Comparison of ENCODE assay signal across 1 cellular context in the genomic region with DNA sequence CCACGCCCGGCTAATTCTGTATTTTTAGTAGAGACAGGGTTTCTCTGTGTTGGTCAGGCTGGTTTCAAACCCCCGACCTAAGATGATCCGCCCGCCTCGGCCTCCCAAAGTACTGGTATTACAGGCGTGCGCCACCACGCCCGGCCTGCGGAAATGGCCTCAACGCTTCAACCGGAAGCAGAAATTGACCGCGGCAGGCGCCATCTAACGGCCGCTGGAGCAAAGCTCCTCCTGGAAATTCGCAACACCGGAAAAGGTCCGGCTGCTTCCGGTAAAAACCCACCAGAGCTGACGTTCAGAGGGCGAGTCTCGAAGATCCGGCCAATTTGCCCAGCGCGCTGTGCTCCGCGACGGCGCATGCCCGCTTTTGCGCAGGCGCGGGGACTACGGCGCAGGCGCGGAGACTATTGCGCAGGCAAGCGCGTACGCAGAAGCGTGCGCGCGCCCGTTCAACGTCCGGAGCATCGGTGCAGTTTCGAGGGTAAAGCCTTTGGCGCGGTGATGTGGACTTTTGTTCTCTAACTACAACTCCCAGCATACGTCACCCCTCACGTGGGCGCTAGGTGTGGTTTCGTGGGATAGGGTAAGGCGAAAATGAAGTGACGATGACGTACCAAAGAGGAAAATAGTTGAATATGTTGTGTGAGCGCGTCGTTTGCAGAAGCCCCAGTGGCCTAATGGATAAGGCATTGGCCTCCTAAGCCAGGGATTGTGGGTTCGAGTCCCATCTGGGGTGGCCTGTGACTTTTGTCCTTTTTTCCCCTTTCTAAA.
TF ChIP-seq lines count a peak whose summit lies in the region.

No MANE protein-coding gene starts in this region.

TF ChIP-seq in GM23338, 12 proteins besides CTCF, POLR2A, EP300 and RAD21:
- TF ChIP-seq NANOG (IDR thresholded peaks at IDR 0.05; ENCODE audit: borderline replicate concordance) (no peak), EZH2 (IDR thresholded peaks at IDR 0.05; ENCODE audit: low read depth, unreplicated experiment) (no peak), POLR2AphosphoS5 (IDR thresholded peaks at IDR 0.05; ENCODE audit: low read depth) (peak; percentile 84), JUNB (IDR thresholded peaks at IDR 0.05; ENCODE audit: unreplicated experiment) (no peak), STAT1 (IDR thresholded peaks at IDR 0.05; ENCODE audit: unreplicated experiment) (no peak), ZNF331 (CRISPR knock-in tag; IDR thresholded peaks at IDR 0.05; ENCODE audit: low read depth) (0 out of 2 replicates have a peak, but pooled peaks have one; percentile 11), ZNF114 (CRISPR knock-in tag; IDR thresholded peaks at IDR 0.05) (no peak), EZH2phosphoT487 (IDR thresholded peaks at IDR 0.05; ENCODE audit: unreplicated experiment) (no peak), CREB1 (CRISPR knock-in tag; IDR thresholded peaks at IDR 0.05; ENCODE audit: low read depth) (peak; percentile 96)
- TF ChIP-seq, protein P1, sequence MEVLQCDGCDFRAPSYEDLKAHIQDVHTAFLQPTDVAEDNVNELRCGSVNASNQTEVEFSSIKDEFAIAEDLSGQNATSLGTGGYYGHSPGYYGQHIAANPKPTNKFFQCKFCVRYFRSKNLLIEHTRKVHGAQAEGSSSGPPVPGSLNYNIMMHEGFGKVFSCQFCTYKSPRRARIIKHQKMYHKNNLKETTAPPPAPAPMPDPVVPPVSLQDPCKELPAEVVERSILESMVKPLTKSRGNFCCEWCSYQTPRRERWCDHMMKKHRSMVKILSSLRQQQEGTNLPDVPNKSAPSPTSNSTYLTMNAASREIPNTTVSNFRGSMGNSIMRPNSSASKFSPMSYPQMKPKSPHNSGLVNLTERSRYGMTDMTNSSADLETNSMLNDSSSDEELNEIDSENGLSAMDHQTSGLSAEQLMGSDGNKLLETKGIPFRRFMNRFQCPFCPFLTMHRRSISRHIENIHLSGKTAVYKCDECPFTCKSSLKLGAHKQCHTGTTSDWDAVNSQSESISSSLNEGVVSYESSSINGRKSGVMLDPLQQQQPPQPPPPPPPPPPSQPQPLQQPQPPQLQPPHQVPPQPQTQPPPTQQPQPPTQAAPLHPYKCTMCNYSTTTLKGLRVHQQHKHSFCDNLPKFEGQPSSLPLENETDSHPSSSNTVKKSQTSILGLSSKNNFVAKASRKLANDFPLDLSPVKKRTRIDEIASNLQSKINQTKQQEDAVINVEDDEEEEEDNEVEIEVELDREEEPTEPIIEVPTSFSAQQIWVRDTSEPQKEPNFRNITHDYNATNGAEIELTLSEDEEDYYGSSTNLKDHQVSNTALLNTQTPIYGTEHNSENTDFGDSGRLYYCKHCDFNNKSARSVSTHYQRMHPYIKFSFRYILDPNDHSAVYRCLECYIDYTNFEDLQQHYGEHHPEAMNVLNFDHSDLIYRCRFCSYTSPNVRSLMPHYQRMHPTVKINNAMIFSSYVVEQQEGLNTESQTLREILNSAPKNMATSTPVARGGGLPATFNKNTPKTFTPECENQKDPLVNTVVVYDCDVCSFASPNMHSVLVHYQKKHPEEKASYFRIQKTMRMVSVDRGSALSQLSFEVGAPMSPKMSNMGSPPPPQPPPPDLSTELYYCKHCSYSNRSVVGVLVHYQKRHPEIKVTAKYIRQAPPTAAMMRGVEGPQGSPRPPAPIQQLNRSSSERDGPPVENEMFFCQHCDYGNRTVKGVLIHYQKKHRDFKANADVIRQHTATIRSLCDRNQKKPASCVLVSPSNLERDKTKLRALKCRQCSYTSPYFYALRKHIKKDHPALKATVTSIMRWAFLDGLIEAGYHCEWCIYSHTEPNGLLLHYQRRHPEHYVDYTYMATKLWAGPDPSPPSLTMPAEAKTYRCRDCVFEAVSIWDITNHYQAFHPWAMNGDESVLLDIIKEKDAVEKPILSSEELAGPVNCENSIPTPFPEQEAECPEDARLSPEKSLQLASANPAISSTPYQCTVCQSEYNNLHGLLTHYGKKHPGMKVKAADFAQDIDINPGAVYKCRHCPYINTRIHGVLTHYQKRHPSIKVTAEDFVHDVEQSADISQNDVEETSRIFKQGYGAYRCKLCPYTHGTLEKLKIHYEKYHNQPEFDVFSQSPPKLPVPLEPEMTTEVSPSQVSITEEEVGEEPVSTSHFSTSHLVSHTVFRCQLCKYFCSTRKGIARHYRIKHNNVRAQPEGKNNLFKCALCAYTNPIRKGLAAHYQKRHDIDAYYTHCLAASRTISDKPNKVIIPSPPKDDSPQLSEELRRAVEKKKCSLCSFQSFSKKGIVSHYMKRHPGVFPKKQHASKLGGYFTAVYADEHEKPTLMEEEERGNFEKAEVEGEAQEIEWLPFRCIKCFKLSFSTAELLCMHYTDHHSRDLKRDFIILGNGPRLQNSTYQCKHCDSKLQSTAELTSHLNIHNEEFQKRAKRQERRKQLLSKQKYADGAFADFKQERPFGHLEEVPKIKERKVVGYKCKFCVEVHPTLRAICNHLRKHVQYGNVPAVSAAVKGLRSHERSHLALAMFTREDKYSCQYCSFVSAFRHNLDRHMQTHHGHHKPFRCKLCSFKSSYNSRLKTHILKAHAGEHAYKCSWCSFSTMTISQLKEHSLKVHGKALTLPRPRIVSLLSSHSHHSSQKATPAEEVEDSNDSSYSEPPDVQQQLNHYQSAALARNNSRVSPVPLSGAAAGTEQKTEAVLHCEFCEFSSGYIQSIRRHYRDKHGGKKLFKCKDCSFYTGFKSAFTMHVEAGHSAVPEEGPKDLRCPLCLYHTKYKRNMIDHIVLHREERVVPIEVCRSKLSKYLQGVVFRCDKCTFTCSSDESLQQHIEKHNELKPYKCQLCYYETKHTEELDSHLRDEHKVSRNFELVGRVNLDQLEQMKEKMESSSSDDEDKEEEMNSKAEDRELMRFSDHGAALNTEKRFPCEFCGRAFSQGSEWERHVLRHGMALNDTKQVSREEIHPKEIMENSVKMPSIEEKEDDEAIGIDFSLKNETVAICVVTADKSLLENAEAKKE (CRISPR knock-in tag; IDR thresholded peaks at IDR 0.05) = no peak
- TF ChIP-seq, protein P2, sequence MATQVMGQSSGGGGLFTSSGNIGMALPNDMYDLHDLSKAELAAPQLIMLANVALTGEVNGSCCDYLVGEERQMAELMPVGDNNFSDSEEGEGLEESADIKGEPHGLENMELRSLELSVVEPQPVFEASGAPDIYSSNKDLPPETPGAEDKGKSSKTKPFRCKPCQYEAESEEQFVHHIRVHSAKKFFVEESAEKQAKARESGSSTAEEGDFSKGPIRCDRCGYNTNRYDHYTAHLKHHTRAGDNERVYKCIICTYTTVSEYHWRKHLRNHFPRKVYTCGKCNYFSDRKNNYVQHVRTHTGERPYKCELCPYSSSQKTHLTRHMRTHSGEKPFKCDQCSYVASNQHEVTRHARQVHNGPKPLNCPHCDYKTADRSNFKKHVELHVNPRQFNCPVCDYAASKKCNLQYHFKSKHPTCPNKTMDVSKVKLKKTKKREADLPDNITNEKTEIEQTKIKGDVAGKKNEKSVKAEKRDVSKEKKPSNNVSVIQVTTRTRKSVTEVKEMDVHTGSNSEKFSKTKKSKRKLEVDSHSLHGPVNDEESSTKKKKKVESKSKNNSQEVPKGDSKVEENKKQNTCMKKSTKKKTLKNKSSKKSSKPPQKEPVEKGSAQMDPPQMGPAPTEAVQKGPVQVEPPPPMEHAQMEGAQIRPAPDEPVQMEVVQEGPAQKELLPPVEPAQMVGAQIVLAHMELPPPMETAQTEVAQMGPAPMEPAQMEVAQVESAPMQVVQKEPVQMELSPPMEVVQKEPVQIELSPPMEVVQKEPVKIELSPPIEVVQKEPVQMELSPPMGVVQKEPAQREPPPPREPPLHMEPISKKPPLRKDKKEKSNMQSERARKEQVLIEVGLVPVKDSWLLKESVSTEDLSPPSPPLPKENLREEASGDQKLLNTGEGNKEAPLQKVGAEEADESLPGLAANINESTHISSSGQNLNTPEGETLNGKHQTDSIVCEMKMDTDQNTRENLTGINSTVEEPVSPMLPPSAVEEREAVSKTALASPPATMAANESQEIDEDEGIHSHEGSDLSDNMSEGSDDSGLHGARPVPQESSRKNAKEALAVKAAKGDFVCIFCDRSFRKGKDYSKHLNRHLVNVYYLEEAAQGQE (IDR thresholded peaks at IDR 0.05; ENCODE audit: unreplicated experiment) = no peak
- TF ChIP-seq, protein P3, sequence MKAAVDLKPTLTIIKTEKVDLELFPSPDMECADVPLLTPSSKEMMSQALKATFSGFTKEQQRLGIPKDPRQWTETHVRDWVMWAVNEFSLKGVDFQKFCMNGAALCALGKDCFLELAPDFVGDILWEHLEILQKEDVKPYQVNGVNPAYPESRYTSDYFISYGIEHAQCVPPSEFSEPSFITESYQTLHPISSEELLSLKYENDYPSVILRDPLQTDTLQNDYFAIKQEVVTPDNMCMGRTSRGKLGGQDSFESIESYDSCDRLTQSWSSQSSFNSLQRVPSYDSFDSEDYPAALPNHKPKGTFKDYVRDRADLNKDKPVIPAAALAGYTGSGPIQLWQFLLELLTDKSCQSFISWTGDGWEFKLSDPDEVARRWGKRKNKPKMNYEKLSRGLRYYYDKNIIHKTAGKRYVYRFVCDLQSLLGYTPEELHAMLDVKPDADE (IDR thresholded peaks at IDR 0.05) = peak; percentile 70
